12 cellular contexts compared by ENCODE assay signal in genomic region chr12:122517877-122518276, GRCh38. TPM values are rescaled to one million over a fixed set of nuclear protein-coding genes. Genes with fewer than 3 reads are reported as not detected.
A peak's percentile ranks its signal among the peaks of the same experiment; 100 is the strongest.
DNase-seq lines count a peak whose midpoint lies in the region; TF ChIP-seq lines count a peak whose summit lies in the region.
"Had no signal": no experiment of that assay in that cellular context is flagged by ENCODE, and none has a peak within 500 bp of the region (broad histone marks: within the 10 kb centered on the region; RNA-seq: fewer than 3 reads in every experiment).

No MANE protein-coding gene starts in this region.

- peak overlapping the region; percentile 27 for H3K27ac ChIP-seq in mesenchymal stem cell (ENCODE audit: low read length, poor library complexity, severe bottlenecking)
- H3K27ac ChIP-seq in ascending aorta, result no peak overlapping the region
- H3K27ac ChIP-seq: heart right ventricle had no signal

- H3K36me3 ChIP-seq in mesenchymal stem cell (ENCODE audit: control insufficient read depth in 1 of 2, insufficient read depth in 2 of 2, low read depth in 1 of 2, low read length in 2 of 2) (peaks cover 26 to 94% of the 10 kb centered on the region in 2 experiments), ascending aorta (peaks cover 91% of the 10 kb centered on the region in 2 donors)

- no peak overlapping the region for H2AK5ac ChIP-seq in mesenchymal stem cell (ENCODE audit: low read length, severe bottlenecking)

- H3K79me1 ChIP-seq in mesenchymal stem cell (replicated peaks; ENCODE audit: low read length, poor library complexity, severe bottlenecking), result peaks cover 3% of the 10 kb centered on the region

- no peak overlapping the region for H4K8ac ChIP-seq in mesenchymal stem cell (ENCODE audit: low read length)

- no peak for TF ChIP-seq CTCF in ascending aorta (IDR thresholded peaks at IDR 0.05)

- H2BK12ac ChIP-seq in mesenchymal stem cell (ENCODE audit: low read length in 2 of 2), result no peak overlapping the region

- in situ Hi-C loops in Caki2 (cut with HindIII; ENCODE audit: low pct_unique_long_range_greater_than_20kb, low sequenced_read_pairs), result no loop called here

- H3K4me1 ChIP-seq in mesenchymal stem cell (ENCODE audit: control insufficient read depth, insufficient read depth, low read depth, low read length) (peaks cover 5% of the 10 kb centered on the region), ascending aorta (peaks cover 3 to 8% of the 10 kb centered on the region in 2 donors)

- H4K91ac ChIP-seq in mesenchymal stem cell (ENCODE audit: low read length), result no peak overlapping the region

- no peak overlapping the region for H2AFZ ChIP-seq in mesenchymal stem cell (ENCODE audit: low read depth, low read length)

- H3K9me3 ChIP-seq in mesenchymal stem cell (ENCODE audit: control insufficient read depth, low read length) (no peaks in the 10 kb centered on the region), ascending aorta (no peaks in the 10 kb centered on the region)
- H3K9me3 ChIP-seq: heart right ventricle had no signal

- no peak overlapping the region for H2BK15ac ChIP-seq in mesenchymal stem cell (ENCODE audit: low read depth, poor library complexity, severe bottlenecking)

- DNase-seq in Caki2 (ENCODE audit: low read depth) (peak; percentile 82), HUDEP-2 (lab: John Stamatoyannopoulos, UW; ENCODE audit: unreplicated experiment in 76 of 76) (peak in 48 of 76 experiments; percentile 2 to 79 (median 30)), astrocyte of the hippocampus (ENCODE audit: low read depth, low spot score) (peak; percentile 96), mesenchymal stem cell (peak; percentile 98), ascending aorta (ENCODE audit: low spot score in 2 of 2) (no peak), NCI-H1105 treated with DMSO at 0.1 percent for 48 hours (lab: John Stamatoyannopoulos, UW) (no peak), NCI-H187 (lab: John Stamatoyannopoulos, UW) (no peak)
- DNase-seq in stimulated activated CD4-positive, alpha-beta T cell treated with anti-CD3 and anti-CD28 coated beads, Interleukin-4, amount 100 ng/mL, for 1 hour, result no peak
- DNase-seq: amygdala, heart right ventricle, natural killer cell, NCI-H2227 treated with DMSO at 0.1 percent for 48 hours had no signal

- H3K27me3 ChIP-seq in mesenchymal stem cell (ENCODE audit: control insufficient read depth in 1 of 2, insufficient read depth in 1 of 2, low read length in 2 of 2) (no peaks in the 10 kb centered on the region), ascending aorta (no peaks in the 10 kb centered on the region)
- H3K27me3 ChIP-seq: heart right ventricle had no signal

- H3K14ac ChIP-seq in mesenchymal stem cell (ENCODE audit: low read length in 2 of 2), result no peak overlapping the region

- no peak overlapping the region for H3K18ac ChIP-seq in mesenchymal stem cell (ENCODE audit: low read depth in 1 of 2, low read length in 2 of 2)

- intact Hi-C loops in ascending aorta (cut with DNase I), result no loop called here

- 2% methylated on average over 3 of the region's 5 CpGs for WGBS in mesenchymal stem cell

- H3K4ac ChIP-seq in mesenchymal stem cell (ENCODE audit: low read depth in 1 of 2, low read length in 2 of 2), result no peak overlapping the region

- no peak overlapping the region for H3K23ac ChIP-seq in mesenchymal stem cell (ENCODE audit: low read length in 2 of 2)

- no peak overlapping the region for H2BK5ac ChIP-seq in mesenchymal stem cell (ENCODE audit: low read depth, low read length, poor library complexity, severe bottlenecking)

- H2BK120ac ChIP-seq in mesenchymal stem cell (ENCODE audit: low read depth, low read length), result no peak overlapping the region

- no peak overlapping the region for H3K4me2 ChIP-seq in mesenchymal stem cell (ENCODE audit: low read length, poor library complexity, severe bottlenecking)

- peak overlapping the region; percentile 43 for H3K9ac ChIP-seq in mesenchymal stem cell (ENCODE audit: low read length)

- H3K4me3 ChIP-seq in mesenchymal stem cell (ENCODE audit: insufficient read depth in 1 of 2, low read depth in 1 of 2, low read length in 2 of 2) (peak overlapping the region in 1 of 2 experiments; percentile 22), ascending aorta (no peak overlapping the region)
- H3K4me3 ChIP-seq: heart right ventricle had no signal

RNA-seq across cellular contexts. Expression of gene RSRC2, which starts 8.9 kb away (rescaled TPM):
- total RNA-seq in Caki2 (2014; rRNA removed; shearing (Covaris generic); ENCODE audit: low replicate concordance), result 16.9 and 29.3 TPM in 2 replicates
- 69.5 TPM for polyA plus RNA-seq in mesenchymal stem cell (2013, experiment 1 of 2)
- polyA plus RNA-seq in mesenchymal stem cell (2013, experiment 2 of 2), result 65.9 TPM
- total RNA-seq in ascending aorta, result 44.8 TPM

RNA-seq across cellular contexts. Expression of gene KNTC1, which starts 9.2 kb away (rescaled TPM):
- 28.6 and 32.6 TPM in 2 replicates for total RNA-seq in Caki2 (2014; rRNA removed; shearing (Covaris generic); ENCODE audit: low replicate concordance)
- 8.8 TPM for polyA plus RNA-seq in mesenchymal stem cell (2013, experiment 1 of 2)
- 6.2 TPM for polyA plus RNA-seq in mesenchymal stem cell (2013, experiment 2 of 2)
- 10.5 TPM for total RNA-seq in ascending aorta

RNA-seq across cellular contexts. Expression of gene ZCCHC8, which starts 17.1 kb away (rescaled TPM):
- total RNA-seq in Caki2 (2014; rRNA removed; shearing (Covaris generic); ENCODE audit: low replicate concordance), result 12.9 and 16.5 TPM in 2 replicates
- polyA plus RNA-seq in mesenchymal stem cell (2013, experiment 1 of 2), result 9.3 TPM
- 9.7 TPM for polyA plus RNA-seq in mesenchymal stem cell (2013, experiment 2 of 2)
- total RNA-seq in ascending aorta, result 6.4 TPM

Comparison
In these comparisons a context has a peak if more than half of its experiments do, and no peak if none do; other contexts are left out.
1. DNase-seq: peak in Caki2 (single experiment), HUDEP-2 (48 of 76), astrocyte of the hippocampus (single experiment) and mesenchymal stem cell (single experiment); none in ascending aorta (0 of 2), NCI-H1105 treated with DMSO at 0.1 percent for 48 hours (single experiment), stimulated activated CD4-positive, alpha-beta T cell treated with anti-CD3 and anti-CD28 coated beads, Interleukin-4, amount 100 ng/mL, for 1 hour (single experiment) and NCI-H187 (0 of 2).